1 cellular context compared by ENCODE assay signal in genomic region chr17:48048321-48049140, GRCh38.
TF ChIP-seq lines count a peak whose summit lies in the region.

TSS of gene NFE2L1 (plus strand) at chr17:48048359. CDS start at chr17:48051119, 2,760 bp downstream.

TF ChIP-seq in GM12878, 131 proteins besides CTCF, POLR2A, EP300 and RAD21 (continued from another document):
- TF ChIP-seq NKRF (conservative IDR thresholded peaks at IDR 0.05) (peak; percentile 69), BHLHE40 (IDR thresholded peaks at IDR 0.05; ENCODE audit: borderline replicate concordance in 1 of 2, low read depth in 2 of 2, low read length in 1 of 2) (peak; percentile 59 to 71; a peak in 3 of 4 replicates)
